8 cellular contexts compared by ENCODE assay signal in the genomic region with DNA sequence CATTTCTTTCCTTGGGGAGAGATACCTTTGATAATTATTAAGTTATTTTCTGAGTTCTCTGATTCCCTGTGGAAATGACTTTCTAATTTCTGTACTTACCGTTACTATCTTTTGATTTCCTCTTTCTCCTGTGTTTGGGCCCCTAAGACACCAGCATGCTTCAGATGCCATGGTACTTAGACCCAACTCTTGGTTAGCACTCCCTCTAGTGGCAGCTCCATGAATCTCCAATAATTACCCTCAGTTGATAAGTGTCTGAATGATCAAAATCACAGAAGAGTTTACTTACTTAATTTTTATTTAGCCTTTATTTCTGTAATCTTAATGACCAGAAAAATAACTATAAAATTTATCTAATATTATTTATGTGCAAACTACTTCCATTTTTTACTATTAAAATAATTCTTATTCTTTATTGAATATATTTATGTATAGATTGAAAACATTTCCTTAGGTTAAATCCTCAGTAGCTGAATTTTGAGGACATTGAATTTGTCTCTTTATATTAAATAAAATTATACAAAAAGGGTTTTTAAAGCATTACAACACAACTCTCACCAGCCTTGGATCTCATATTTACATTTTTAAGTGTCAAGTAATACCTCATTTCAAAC.
DNase-seq lines count a peak whose midpoint lies in the region; ATAC-seq lines count a peak whose summit lies in the region.

No MANE protein-coding gene starts in this region.

- H3K9me3 Mint-ChIP-seq in activated naive CD8-positive, alpha-beta T cell treated with anti-CD3 and anti-CD28 coated beads, Interleukin-2, amount 50 U/mL, for 24 hours: no peaks in the 10 kb centered on the region

- intact Hi-C loops in left ventricle myocardium superior (cut with micrococcal nuclease): no loop called here

- H3K4me3 Mint-ChIP-seq in activated naive CD8-positive, alpha-beta T cell treated with anti-CD3 and anti-CD28 coated beads, Interleukin-2, amount 50 U/mL, for 24 hours: no peak overlapping the region

- DNase-seq in DMS153 (lab: John Stamatoyannopoulos, UW): peak; percentile 29
- peak; percentile 28 for DNase-seq in NCI-H2227 treated with DMSO at 0.1 percent for 48 hours (lab: John Stamatoyannopoulos, UW)
- DNase-seq in activated naive CD8-positive, alpha-beta T cell treated with anti-CD3 and anti-CD28 coated beads, Interleukin-2, amount 50 U/mL, for 24 hours: peak; percentile 28
- DNase-seq in left ventricle myocardium superior: no peak
- peak; percentile 8 for DNase-seq in stimulated activated CD4-positive, alpha-beta T cell treated with anti-CD3 and anti-CD28 coated beads, Interleukin-1b, Interleukin-23, amount 100 ng/mL, for 48 hours
- no peak for DNase-seq in cortex of kidney (lab: John Stamatoyannopoulos, UW)

- no peaks in the 10 kb centered on the region for H3K36me3 Mint-ChIP-seq in activated naive CD8-positive, alpha-beta T cell treated with anti-CD3 and anti-CD28 coated beads, Interleukin-2, amount 50 U/mL, for 24 hours (ENCODE audit: low read depth)

- ATAC-seq in GM19025 (IDR thresholded peaks at IDR 0.05; ENCODE audit: low read depth, unreplicated experiment): peak; percentile 74
- peak; percentile 96 for ATAC-seq in HG03135 (IDR thresholded peaks at IDR 0.05; ENCODE audit: unreplicated experiment)
- ATAC-seq in activated naive CD8-positive, alpha-beta T cell treated with anti-CD3 and anti-CD28 coated beads, Interleukin-2, amount 50 U/mL, for 24 hours: no peak
- peak; percentile 59 for ATAC-seq in left ventricle myocardium superior

- peaks cover 8% of the 10 kb centered on the region for H3K27me3 Mint-ChIP-seq in activated naive CD8-positive, alpha-beta T cell treated with anti-CD3 and anti-CD28 coated beads, Interleukin-2, amount 50 U/mL, for 24 hours

- no peak overlapping the region for H3K27ac Mint-ChIP-seq in activated naive CD8-positive, alpha-beta T cell treated with anti-CD3 and anti-CD28 coated beads, Interleukin-2, amount 50 U/mL, for 24 hours

- H3K4me1 Mint-ChIP-seq in activated naive CD8-positive, alpha-beta T cell treated with anti-CD3 and anti-CD28 coated beads, Interleukin-2, amount 50 U/mL, for 24 hours: no peaks in the 10 kb centered on the region

Comparison
In these comparisons a context has a peak if more than half of its experiments do, and no peak if none do; other contexts are left out.
1. DNase-seq: peak in DMS153 (single experiment), NCI-H2227 treated with DMSO at 0.1 percent for 48 hours (single experiment), activated naive CD8-positive, alpha-beta T cell treated with anti-CD3 and anti-CD28 coated beads, Interleukin-2, amount 50 U/mL, for 24 hours (single experiment) and stimulated activated CD4-positive, alpha-beta T cell treated with anti-CD3 and anti-CD28 coated beads, Interleukin-1b, Interleukin-23, amount 100 ng/mL, for 48 hours (single experiment); none in left ventricle myocardium superior (single experiment) and cortex of kidney (single experiment).